Comparison of ENCODE assay signal across 23 cellular contexts in the genomic region with DNA sequence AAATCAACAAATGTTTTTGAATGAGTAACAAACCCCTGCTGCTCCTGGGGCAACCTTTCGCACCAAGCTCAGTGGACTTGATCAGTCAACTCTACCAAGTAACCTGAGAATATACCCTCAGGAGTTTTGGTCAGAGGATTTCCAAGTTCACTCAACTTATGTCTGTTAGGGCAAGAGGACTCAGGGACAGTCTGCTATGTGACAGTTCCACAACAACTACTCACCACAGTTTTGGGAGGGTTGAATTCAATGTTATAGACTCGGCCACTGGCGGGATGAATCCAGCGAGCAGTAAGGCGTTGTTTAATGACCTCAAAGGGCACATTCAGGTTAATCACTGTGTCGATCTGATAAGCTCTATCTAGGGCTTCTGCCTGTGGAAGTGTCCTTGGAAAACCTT.
"Had no signal": no experiment of that assay in that cellular context is flagged by ENCODE, and none has a peak within 500 bp of the region (broad histone marks: within the 10 kb centered on the region; RNA-seq: fewer than 3 reads in every experiment).

No MANE protein-coding gene starts in this region.

- H3K9me3 ChIP-seq: left ventricle myocardium inferior, neutrophil, tibial nerve, uterus had no signal

- H3K36me3 ChIP-seq: neural progenitor cell, uterus had no signal

- H3K27ac Mint-ChIP-seq: nephron, neural progenitor cell, type B pancreatic cell had no signal

- H3K9me3 Mint-ChIP-seq: naive thymus-derived CD8-positive, alpha-beta T cell; nephron; neural progenitor cell; type B pancreatic cell had no signal

- H3K27me3 ChIP-seq: hepatocyte, neural progenitor cell, neutrophil, tibial nerve, uterus had no signal

- H3K4me1 ChIP-seq: neural progenitor cell, parathyroid adenoma, tibial nerve, uterus had no signal

- H3K4me3 Mint-ChIP-seq: naive thymus-derived CD8-positive, alpha-beta T cell; nephron; neural progenitor cell; stimulated activated naive CD8-positive, alpha-beta T cell treated with anti-CD3 and anti-CD28 coated beads, Interleukin-15, amount 100 ng/mL, for 72 hours; type B pancreatic cell had no signal

- ATAC-seq: naive thymus-derived CD8-positive, alpha-beta T cell; right cardiac atrium; sciatic nerve; stimulated activated naive CD8-positive, alpha-beta T cell treated with anti-CD3 and anti-CD28 coated beads, Interleukin-15, amount 100 ng/mL, for 72 hours had no signal

- H3K27me3 Mint-ChIP-seq: naive thymus-derived CD8-positive, alpha-beta T cell; stimulated activated naive CD8-positive, alpha-beta T cell treated with anti-CD3 and anti-CD28 coated beads, Interleukin-15, amount 100 ng/mL, for 72 hours; type B pancreatic cell had no signal

- H3K4me3 ChIP-seq: hepatocyte, left ventricle myocardium inferior, lung, neural progenitor cell, skin epidermis, tibial nerve, uterus had no signal

- DNase-seq: islet precursor cell; left ventricle myocardium inferior; naive thymus-derived CD8-positive, alpha-beta T cell; occipital lobe; right cardiac atrium; stimulated activated CD4-positive, alpha-beta T cell treated with anti-CD3 and anti-CD28 coated beads, Interleukin-12 subunit alpha, Interleukin-12 subunit beta, amount 100 ng/mL, for 4 hours; stimulated activated CD4-positive, alpha-beta T cell treated with anti-CD3 and anti-CD28 coated beads, Interleukin-15, amount 100 ng/mL, for 24 hours; stimulated activated CD4-positive, alpha-beta T cell treated with anti-CD3 and anti-CD28 coated beads, Interleukin-2, amount 100 ng/mL, for 24 hours; stimulated activated CD4-positive, alpha-beta T cell treated with anti-CD3 and anti-CD28 coated beads, Interleukin-4, amount 100 ng/mL, for 1 hour; stimulated activated naive CD4-positive, alpha-beta T cell treated with Interleukin-2 at 50 U/mL for 16 hours; stimulated activated naive CD8-positive, alpha-beta T cell treated with anti-CD3 and anti-CD28 coated beads, Interleukin-15, amount 100 ng/mL, for 72 hours; substantia nigra; uterus had no signal

- H3K4me1 Mint-ChIP-seq: nephron; neural progenitor cell; stimulated activated naive CD8-positive, alpha-beta T cell treated with anti-CD3 and anti-CD28 coated beads, Interleukin-15, amount 100 ng/mL, for 72 hours had no signal

- H3K27ac ChIP-seq: hepatocyte, neural progenitor cell, neutrophil, parathyroid adenoma, skin epidermis, tibial nerve, uterus had no signal
